ENCODE assay signal across 8 cellular contexts in the genomic region with DNA sequence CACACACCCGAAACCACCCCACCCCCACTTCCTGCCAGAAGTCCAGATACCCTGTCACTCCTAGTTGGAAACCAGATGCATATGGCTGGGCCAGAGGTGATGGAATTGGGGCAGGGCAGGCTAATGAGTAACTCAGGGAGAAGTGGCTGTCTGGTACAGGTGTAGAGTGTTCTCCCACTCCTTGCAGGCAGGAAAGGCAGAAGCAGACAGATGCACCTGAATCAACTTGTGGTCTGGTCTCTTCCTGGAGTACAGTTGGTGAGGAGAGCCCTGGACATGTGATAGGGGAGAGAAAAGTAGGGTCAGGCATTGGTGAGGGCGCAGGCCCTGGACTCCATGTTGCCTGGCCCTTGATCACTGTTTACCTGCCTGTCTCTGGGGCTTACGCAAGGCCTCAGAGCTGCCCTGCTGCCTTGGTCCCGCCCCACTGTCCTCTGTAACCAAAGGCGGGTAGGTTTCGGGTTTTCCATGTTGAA. TPM values are rescaled to one million over a fixed set of nuclear protein-coding genes. Genes with fewer than 3 reads are reported as not detected.
DNase-seq lines count a peak whose midpoint lies in the region; ATAC-seq, FAIRE-seq and TF ChIP-seq lines count a peak whose summit lies in the region.

No MANE protein-coding gene starts in this region.

- no peaks in the 10 kb centered on the region for H3K9me3 ChIP-seq in A549
- H3K9me3 ChIP-seq in left lung: no peaks in the 10 kb centered on the region

- POLR2A ChIA-PET in A549 (lab: Yijun Ruan, JAX): interaction anchor here (0.9 kb wide), 1 partner anchor 23 kb away, joined by 3 read pairs; no protein-coding TSS in a partner anchor
- POLR2A ChIA-PET in activated CD4-positive, alpha-beta memory T cell treated with anti-CD3 and anti-CD28 coated beads, Interleukin-2, amount 10 ng/mL, durations not matched to agents 7 days and 5 days (lab: Charles Lee): no interaction called here

- H3K27ac Mint-ChIP-seq in activated CD4-positive, alpha-beta memory T cell treated with anti-CD3 and anti-CD28 coated beads, Interleukin-2, amount 10 ng/mL, durations not matched to agents 7 days and 5 days: no peak overlapping the region

- H3K27me3 ChIP-seq in left lung: peaks cover 0 to 47% of the 10 kb centered on the region in 2 donors

- H3K4me3 ChIP-seq in A549: no peak overlapping the region
- H3K4me3 ChIP-seq in left lung: no peak overlapping the region

- peak overlapping the region; percentile 43 for H3K4me2 ChIP-seq in A549

- TF ChIP-seq POLR2A in A549 (IDR thresholded peaks at IDR 0.05; ENCODE audit: low read length): no peak

- no peaks in the 10 kb centered on the region for H3K36me3 Mint-ChIP-seq in activated CD4-positive, alpha-beta memory T cell treated with anti-CD3 and anti-CD28 coated beads, Interleukin-2, amount 10 ng/mL, durations not matched to agents 7 days and 5 days (ENCODE audit: low read depth)

- FAIRE-seq in A549 (lab: Jason Lieb, UNC): no peak

- TF ChIP-seq CTCF in A549 (IDR thresholded peaks at IDR 0.05) (no peak), left lung (IDR thresholded peaks at IDR 0.05) (no peak)

- no peak for TF ChIP-seq EP300 in A549 (IDR thresholded peaks at IDR 0.05)

- no peaks in the 10 kb centered on the region for H3K9me3 Mint-ChIP-seq in activated CD4-positive, alpha-beta memory T cell treated with anti-CD3 and anti-CD28 coated beads, Interleukin-2, amount 10 ng/mL, durations not matched to agents 7 days and 5 days

- peaks cover 11% of the 10 kb centered on the region for H3K27me3 Mint-ChIP-seq in activated CD4-positive, alpha-beta memory T cell treated with anti-CD3 and anti-CD28 coated beads, Interleukin-2, amount 10 ng/mL, durations not matched to agents 7 days and 5 days

- peaks cover 0 to 1% of the 10 kb centered on the region in 2 donors for H3K36me3 ChIP-seq in left lung

- CTCF ChIA-PET in A549 (lab: Yijun Ruan, JAX): interaction anchor here (0.9 kb wide), 1 partner anchor 115 kb away, joined by 4 read pairs; the partner anchor contains the start of gene PSMB4
- CTCF ChIA-PET in activated CD4-positive, alpha-beta memory T cell treated with anti-CD3 and anti-CD28 coated beads, Interleukin-2, amount 10 ng/mL, durations not matched to agents 7 days and 5 days (lab: Charles Lee): no interaction called here

- H3K4me1 Mint-ChIP-seq in activated CD4-positive, alpha-beta memory T cell treated with anti-CD3 and anti-CD28 coated beads, Interleukin-2, amount 10 ng/mL, durations not matched to agents 7 days and 5 days: peaks cover 24% of the 10 kb centered on the region

- 80% methylated on average over 6 of the region's 6 CpGs for WGBS in A549 (ENCODE audit: missing lambda C conversion rate)

- no peak for TF ChIP-seq RAD21 in A549 (conservative IDR thresholded peaks at IDR 0.05 in 1 of 2, IDR thresholded peaks at IDR 0.05 in 1 of 2)

- no peak for ATAC-seq in A549
- peak; percentile 65 for ATAC-seq in left lung
- ATAC-seq in GM19467 (IDR thresholded peaks at IDR 0.05; ENCODE audit: unreplicated experiment): no peak
- no peak for ATAC-seq in HG03571 (IDR thresholded peaks at IDR 0.05; ENCODE audit: unreplicated experiment)
- no peak for ATAC-seq in GM19397 (IDR thresholded peaks at IDR 0.05; ENCODE audit: unreplicated experiment)

- H3K4me1 ChIP-seq in A549 (peaks cover 38% of the 10 kb centered on the region), left lung (peaks cover 8 to 28% of the 10 kb centered on the region in 2 donors)

- peak overlapping the region; percentile 2 for H3K4me3 Mint-ChIP-seq in activated CD4-positive, alpha-beta memory T cell treated with anti-CD3 and anti-CD28 coated beads, Interleukin-2, amount 10 ng/mL, durations not matched to agents 7 days and 5 days

- H3K27ac ChIP-seq in A549 (no peak overlapping the region), left lung (peak overlapping the region; percentile 72 to 83)

- DNase-seq in A549 (ENCODE audit: low read depth in 1 of 2, low spot score in 1 of 2): no peak
- DNase-seq in HT-29 (ENCODE audit: low spot score): peak; percentile 98
- DNase-seq in activated CD4-positive, alpha-beta memory T cell treated with anti-CD3 and anti-CD28 coated beads, Interleukin-2, amount 10 ng/mL, durations not matched to agents 7 days and 5 days: peak; percentile 20
- peak in 1 of 2 donors; percentile 81 for DNase-seq in left lung
- DNase-seq in middle frontal gyrus (ENCODE audit: extremely low spot score, low spot score): no peak

- intact Hi-C loops in left lung (cut with DNase I): no loop called here

TF ChIP-seq in A549, 52 proteins besides CTCF, POLR2A, EP300 and RAD21:
- TF ChIP-seq KDM5A (IDR thresholded peaks at IDR 0.05): no peak
- no peak for TF ChIP-seq JUNB (IDR thresholded peaks at IDR 0.05)
- no peak for TF ChIP-seq ESRRA (IDR thresholded peaks at IDR 0.05; ENCODE audit: borderline replicate concordance, low read length)

RNA-seq across cellular contexts. Expression of gene CGN, which starts 2.5 kb away (rescaled TPM):
- polyA plus RNA-seq in A549 (2011; rRNA removed) (1.8 and 2.1 TPM in 2 replicates), A549 (2017; fragmentation: RNase III; extraction: RNeasy Plus Mini Kit Qiagen cat#74134 plus additional on column Dnase treatment) (2.3 to 3.0 TPM (median 2.4 TPM) in 3 replicates)
- polyA plus RNA-seq in A549 (2012; cell fraction: cytosol; rRNA removed): 0.69 and 0.71 TPM in 2 replicates
- 5.2 and 5.5 TPM in 2 replicates for polyA plus RNA-seq in A549 (2012; cell fraction: nucleus; rRNA removed)
- polyA minus RNA-seq in A549 (2011; rRNA and poly(A)+ RNA removed): 1.8 and 4.2 TPM in 2 replicates
- total RNA-seq in HT-29 (2014; rRNA removed; shearing (Covaris generic)): 23.5 and 30.7 TPM in 2 replicates
- total RNA-seq in activated CD4-positive, alpha-beta memory T cell treated with anti-CD3 and anti-CD28 coated beads, Interleukin-2, amount 10 ng/mL, durations not matched to agents 7 days and 5 days: under 1 TPM; 0.43 to 0.96 TPM
- total RNA-seq in left lung: 10 to 100 TPM; 55.0 to 83.0 TPM

RNA-seq across cellular contexts. Expression of gene TUFT1, which starts 26.4 kb away (rescaled TPM):
- polyA plus RNA-seq in A549 (2011; rRNA removed) (24.5 and 27.5 TPM in 2 replicates), A549 (2017; fragmentation: RNase III; extraction: RNeasy Plus Mini Kit Qiagen cat#74134 plus additional on column Dnase treatment) (21.1 to 31.1 TPM (median 26.7 TPM) in 3 replicates)
- 22.2 and 25.7 TPM in 2 replicates for polyA plus RNA-seq in A549 (2012; cell fraction: cytosol; rRNA removed)
- 27.5 and 41.8 TPM in 2 replicates for polyA plus RNA-seq in A549 (2012; cell fraction: nucleus; rRNA removed)
- polyA minus RNA-seq in A549 (2011; rRNA and poly(A)+ RNA removed): 13.3 and 24.4 TPM in 2 replicates
- 30.5 and 36.9 TPM in 2 replicates for total RNA-seq in HT-29 (2014; rRNA removed; shearing (Covaris generic))
- 1 to 10 TPM; 4.5 to 4.9 TPM for total RNA-seq in activated CD4-positive, alpha-beta memory T cell treated with anti-CD3 and anti-CD28 coated beads, Interleukin-2, amount 10 ng/mL, durations not matched to agents 7 days and 5 days
- total RNA-seq in left lung: 10 to 100 TPM; 10.3 to 16.8 TPM

RNA-seq across cellular contexts. Expression of gene POGZ, which starts 54.4 kb away (rescaled TPM):
- 44.1 and 64.0 TPM in 2 replicates for polyA plus RNA-seq in A549 (2011; rRNA removed)
- 16.6 and 17.8 TPM in 2 replicates for polyA plus RNA-seq in A549 (2012; cell fraction: cytosol; rRNA removed)
- polyA plus RNA-seq in A549 (2012; cell fraction: nucleus; rRNA removed): 45.4 and 60.9 TPM in 2 replicates
- 20.8 to 22.0 TPM (median 21.9 TPM) in 3 replicates for polyA plus RNA-seq in A549 (2017; fragmentation: RNase III; extraction: RNeasy Plus Mini Kit Qiagen cat#74134 plus additional on column Dnase treatment)
- polyA minus RNA-seq in A549 (2011; rRNA and poly(A)+ RNA removed): 112 and 141 TPM in 2 replicates
- total RNA-seq in HT-29 (2014; rRNA removed; shearing (Covaris generic)): 19.1 and 22.0 TPM in 2 replicates
- 10 to 100 TPM; 67.2 to 73.2 TPM for total RNA-seq in activated CD4-positive, alpha-beta memory T cell treated with anti-CD3 and anti-CD28 coated beads, Interleukin-2, amount 10 ng/mL, durations not matched to agents 7 days and 5 days
- 10 to 100 TPM; 65.6 to 73.4 TPM for total RNA-seq in left lung

Comparison
In these comparisons a context has a peak if more than half of its experiments do, and no peak if none do; other contexts are left out.
1. DNase-seq: peak in HT-29 (single experiment) and activated CD4-positive, alpha-beta memory T cell treated with anti-CD3 and anti-CD28 coated beads, Interleukin-2, amount 10 ng/mL, durations not matched to agents 7 days and 5 days (single experiment); none in A549 (0 of 2) and middle frontal gyrus (single experiment).
2. H3K27ac ChIP-seq: peak in left lung (2 of 2); none in A549 (0 of 2).
3. RNA of gene CGN, which starts 2.5 kb away (total RNA-seq): 55.0 to 83.0 TPM in left lung and 23.5 to 30.7 TPM in HT-29; 0.43 to 0.96 TPM in activated CD4-positive, alpha-beta memory T cell treated with anti-CD3 and anti-CD28 coated beads, Interleukin-2, amount 10 ng/mL, durations not matched to agents 7 days and 5 days; every median in the first group is over 10 times any median in the second.